1 cellular context compared by ENCODE assay signal in the genomic region with DNA sequence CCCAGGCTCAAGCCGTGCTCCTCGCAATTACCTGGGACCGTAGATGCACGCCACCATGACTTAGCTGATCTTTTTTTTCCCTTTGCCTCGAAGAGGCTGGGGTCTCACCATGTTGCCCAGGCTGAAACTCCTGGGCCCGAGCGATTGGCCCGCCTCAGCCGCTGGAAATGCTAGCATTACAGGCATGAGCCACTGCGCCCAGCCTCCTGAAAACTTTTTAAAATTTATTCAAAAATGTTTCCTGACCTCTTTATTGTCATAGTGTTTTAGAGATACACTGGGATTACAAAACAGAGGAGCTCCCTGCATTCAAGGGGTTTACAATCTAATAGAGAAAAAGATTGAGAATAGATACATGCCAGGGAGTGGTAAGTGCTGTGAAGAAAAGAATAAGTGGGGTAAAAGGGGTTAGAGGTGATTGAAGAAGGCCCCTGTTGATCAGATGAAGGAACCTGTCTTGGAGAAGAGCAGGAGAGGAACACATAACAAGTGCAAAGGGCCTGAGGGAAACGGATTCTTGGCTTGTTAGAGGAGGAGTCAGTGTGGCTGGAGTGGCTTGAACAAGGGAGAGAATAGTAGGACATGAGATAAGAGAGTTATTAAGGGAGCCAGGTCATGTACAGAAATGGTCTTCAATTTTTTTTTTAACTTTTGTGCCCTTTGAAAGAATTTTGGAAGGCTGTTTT.
TF ChIP-seq lines count a peak whose summit lies in the region.

No MANE protein-coding gene starts in this region.

TF ChIP-seq in K562, 482 proteins besides CTCF, POLR2A, EP300 and RAD21 (continued from another document):
- TF ChIP-seq, protein P1, sequence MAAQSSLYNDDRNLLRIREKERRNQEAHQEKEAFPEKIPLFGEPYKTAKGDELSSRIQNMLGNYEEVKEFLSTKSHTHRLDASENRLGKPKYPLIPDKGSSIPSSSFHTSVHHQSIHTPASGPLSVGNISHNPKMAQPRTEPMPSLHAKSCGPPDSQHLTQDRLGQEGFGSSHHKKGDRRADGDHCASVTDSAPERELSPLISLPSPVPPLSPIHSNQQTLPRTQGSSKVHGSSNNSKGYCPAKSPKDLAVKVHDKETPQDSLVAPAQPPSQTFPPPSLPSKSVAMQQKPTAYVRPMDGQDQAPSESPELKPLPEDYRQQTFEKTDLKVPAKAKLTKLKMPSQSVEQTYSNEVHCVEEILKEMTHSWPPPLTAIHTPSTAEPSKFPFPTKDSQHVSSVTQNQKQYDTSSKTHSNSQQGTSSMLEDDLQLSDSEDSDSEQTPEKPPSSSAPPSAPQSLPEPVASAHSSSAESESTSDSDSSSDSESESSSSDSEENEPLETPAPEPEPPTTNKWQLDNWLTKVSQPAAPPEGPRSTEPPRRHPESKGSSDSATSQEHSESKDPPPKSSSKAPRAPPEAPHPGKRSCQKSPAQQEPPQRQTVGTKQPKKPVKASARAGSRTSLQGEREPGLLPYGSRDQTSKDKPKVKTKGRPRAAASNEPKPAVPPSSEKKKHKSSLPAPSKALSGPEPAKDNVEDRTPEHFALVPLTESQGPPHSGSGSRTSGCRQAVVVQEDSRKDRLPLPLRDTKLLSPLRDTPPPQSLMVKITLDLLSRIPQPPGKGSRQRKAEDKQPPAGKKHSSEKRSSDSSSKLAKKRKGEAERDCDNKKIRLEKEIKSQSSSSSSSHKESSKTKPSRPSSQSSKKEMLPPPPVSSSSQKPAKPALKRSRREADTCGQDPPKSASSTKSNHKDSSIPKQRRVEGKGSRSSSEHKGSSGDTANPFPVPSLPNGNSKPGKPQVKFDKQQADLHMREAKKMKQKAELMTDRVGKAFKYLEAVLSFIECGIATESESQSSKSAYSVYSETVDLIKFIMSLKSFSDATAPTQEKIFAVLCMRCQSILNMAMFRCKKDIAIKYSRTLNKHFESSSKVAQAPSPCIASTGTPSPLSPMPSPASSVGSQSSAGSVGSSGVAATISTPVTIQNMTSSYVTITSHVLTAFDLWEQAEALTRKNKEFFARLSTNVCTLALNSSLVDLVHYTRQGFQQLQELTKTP (IDR thresholded peaks at IDR 0.05; ENCODE audit: low read depth in 1 of 2, partially characterized antibody in 2 of 2) = peak in 1 of 2 experiments; percentile 19
- TF ChIP-seq, protein P2, sequence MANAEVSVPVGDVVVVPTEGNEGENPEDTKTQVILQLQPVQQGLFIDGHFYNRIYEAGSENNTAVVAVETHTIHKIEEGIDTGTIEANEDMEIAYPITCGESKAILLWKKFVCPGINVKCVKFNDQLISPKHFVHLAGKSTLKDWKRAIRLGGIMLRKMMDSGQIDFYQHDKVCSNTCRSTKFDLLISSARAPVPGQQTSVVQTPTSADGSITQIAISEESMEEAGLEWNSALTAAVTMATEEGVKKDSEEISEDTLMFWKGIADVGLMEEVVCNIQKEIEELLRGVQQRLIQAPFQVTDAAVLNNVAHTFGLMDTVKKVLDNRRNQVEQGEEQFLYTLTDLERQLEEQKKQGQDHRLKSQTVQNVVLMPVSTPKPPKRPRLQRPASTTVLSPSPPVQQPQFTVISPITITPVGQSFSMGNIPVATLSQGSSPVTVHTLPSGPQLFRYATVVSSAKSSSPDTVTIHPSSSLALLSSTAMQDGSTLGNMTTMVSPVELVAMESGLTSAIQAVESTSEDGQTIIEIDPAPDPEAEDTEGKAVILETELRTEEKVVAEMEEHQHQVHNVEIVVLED (CRISPR knock-in tag; IDR thresholded peaks at IDR 0.05) = no peak
- no peak for TF ChIP-seq FOSL1 (tag; conservative IDR thresholded peaks at IDR 0.05)
TF ChIP-seq in K562: peak in this region for 26.
